Comparison of ENCODE assay signal across 2 cellular contexts in the genomic region with DNA sequence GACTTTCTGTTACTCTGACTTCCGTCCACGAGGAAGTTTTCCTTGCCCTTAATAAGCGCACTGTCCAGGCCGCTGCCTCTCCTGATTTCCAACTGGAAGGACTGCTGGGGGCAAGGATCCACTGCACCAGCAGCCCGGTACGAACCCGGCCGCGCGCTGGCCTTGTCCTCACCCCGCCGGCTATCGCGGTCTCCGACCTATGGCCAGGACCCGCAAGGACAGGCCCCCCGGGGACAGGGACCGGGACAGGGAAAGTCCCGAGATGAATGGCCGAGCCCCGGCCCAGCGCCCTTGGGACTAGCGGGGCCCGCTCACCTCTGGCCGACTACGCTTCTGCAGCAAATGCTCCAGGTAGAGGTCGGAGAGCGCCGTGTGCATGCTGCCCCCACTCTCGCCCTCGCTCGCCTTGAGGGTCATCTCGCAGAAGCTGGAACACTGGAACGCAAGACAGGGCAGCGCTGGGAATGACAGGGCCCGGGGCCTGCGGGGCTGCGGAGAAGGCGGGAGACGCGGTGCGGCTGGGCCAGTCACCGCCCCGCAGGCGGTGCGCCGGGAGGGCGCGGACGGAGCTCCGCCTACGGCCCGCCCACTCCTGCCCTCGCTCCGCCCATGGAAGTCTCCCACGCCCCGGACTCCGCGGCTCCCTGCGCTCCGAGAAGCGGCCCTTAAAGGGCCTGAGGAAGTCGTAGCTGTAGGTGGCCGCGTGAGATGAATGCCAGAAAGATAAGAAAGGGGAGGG.
TF ChIP-seq lines count a peak whose summit lies in the region.

TSS of gene MPP1 (minus strand) at position 529 of the 739 bp plus-strand sequence. CDS start at position 417, 112 bp downstream.

TF ChIP-seq in HEK293, 187 proteins besides CTCF, POLR2A, EP300 and RAD21 (continued from another document and continues in another):
- TF ChIP-seq ZNF280C (tag by site-specific recombination; IDR thresholded peaks at IDR 0.05), result no peak
- TF ChIP-seq, protein P1, sequence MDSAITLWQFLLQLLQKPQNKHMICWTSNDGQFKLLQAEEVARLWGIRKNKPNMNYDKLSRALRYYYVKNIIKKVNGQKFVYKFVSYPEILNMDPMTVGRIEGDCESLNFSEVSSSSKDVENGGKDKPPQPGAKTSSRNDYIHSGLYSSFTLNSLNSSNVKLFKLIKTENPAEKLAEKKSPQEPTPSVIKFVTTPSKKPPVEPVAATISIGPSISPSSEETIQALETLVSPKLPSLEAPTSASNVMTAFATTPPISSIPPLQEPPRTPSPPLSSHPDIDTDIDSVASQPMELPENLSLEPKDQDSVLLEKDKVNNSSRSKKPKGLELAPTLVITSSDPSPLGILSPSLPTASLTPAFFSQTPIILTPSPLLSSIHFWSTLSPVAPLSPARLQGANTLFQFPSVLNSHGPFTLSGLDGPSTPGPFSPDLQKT (IDR thresholded peaks at IDR 0.05; ENCODE audit: borderline replicate concordance, low read depth, low read length), result no peak
- TF ChIP-seq ZFP3 (tag by site-specific recombination; IDR thresholded peaks at IDR 0.05; ENCODE audit: low read depth), result no peak
- no peak for TF ChIP-seq ZNF548 (tag by site-specific recombination; IDR thresholded peaks at IDR 0.05)
- TF ChIP-seq ZNF514 (tag by site-specific recombination; IDR thresholded peaks at IDR 0.05), result no peak
- peak; percentile 58 for TF ChIP-seq ZNF335 (tag by site-specific recombination; conservative IDR thresholded peaks at IDR 0.05)
- no peak for TF ChIP-seq ZNF157 (tag by site-specific recombination; IDR thresholded peaks at IDR 0.05)
- TF ChIP-seq ZNF530 (tag by site-specific recombination; IDR thresholded peaks at IDR 0.05; ENCODE audit: low read depth), result no peak
- TF ChIP-seq ZNF292 (tag by site-specific recombination; IDR thresholded peaks at IDR 0.05; ENCODE audit: borderline replicate concordance, low read depth), result no peak
- TF ChIP-seq ZNF843 (tag by site-specific recombination; IDR thresholded peaks at IDR 0.05), result no peak
- TF ChIP-seq ZNF791 (tag by site-specific recombination; IDR thresholded peaks at IDR 0.05), result no peak
- TF ChIP-seq, protein P2, sequence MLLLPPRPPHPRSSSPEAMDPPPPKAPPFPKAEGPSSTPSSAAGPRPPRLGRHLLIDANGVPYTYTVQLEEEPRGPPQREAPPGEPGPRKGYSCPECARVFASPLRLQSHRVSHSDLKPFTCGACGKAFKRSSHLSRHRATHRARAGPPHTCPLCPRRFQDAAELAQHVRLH (tag by site-specific recombination; IDR thresholded peaks at IDR 0.05), result no peak
- no peak for TF ChIP-seq ZNF449 (tag by site-specific recombination; IDR thresholded peaks at IDR 0.05)
- TF ChIP-seq ZNF555 (tag by site-specific recombination; conservative IDR thresholded peaks at IDR 0.05), result no peak
- TF ChIP-seq ZNF600 (tag by site-specific recombination; IDR thresholded peaks at IDR 0.05), result no peak; the same call in 1 of the 2 replicates
- TF ChIP-seq PRDM1 (tag by site-specific recombination; IDR thresholded peaks at IDR 0.05), result no peak
- peak; percentile 93 for TF ChIP-seq SP3 (tag by site-specific recombination; IDR thresholded peaks at IDR 0.05)
- no peak for TF ChIP-seq OSR2 (tag by site-specific recombination; IDR thresholded peaks at IDR 0.05)
- TF ChIP-seq ZNF239 (tag by site-specific recombination; IDR thresholded peaks at IDR 0.05), result no peak
- TF ChIP-seq SCRT1 (tag by site-specific recombination; IDR thresholded peaks at IDR 0.05; ENCODE audit: borderline replicate concordance), result no peak
- 0 out of 2 replicates have a peak, but pooled peaks have one; percentile 7 for TF ChIP-seq IKZF3 (tag by site-specific recombination; IDR thresholded peaks at IDR 0.05)
- TF ChIP-seq ZNF146 (tag by site-specific recombination; IDR thresholded peaks at IDR 0.05), result no peak
- TF ChIP-seq, protein P3, sequence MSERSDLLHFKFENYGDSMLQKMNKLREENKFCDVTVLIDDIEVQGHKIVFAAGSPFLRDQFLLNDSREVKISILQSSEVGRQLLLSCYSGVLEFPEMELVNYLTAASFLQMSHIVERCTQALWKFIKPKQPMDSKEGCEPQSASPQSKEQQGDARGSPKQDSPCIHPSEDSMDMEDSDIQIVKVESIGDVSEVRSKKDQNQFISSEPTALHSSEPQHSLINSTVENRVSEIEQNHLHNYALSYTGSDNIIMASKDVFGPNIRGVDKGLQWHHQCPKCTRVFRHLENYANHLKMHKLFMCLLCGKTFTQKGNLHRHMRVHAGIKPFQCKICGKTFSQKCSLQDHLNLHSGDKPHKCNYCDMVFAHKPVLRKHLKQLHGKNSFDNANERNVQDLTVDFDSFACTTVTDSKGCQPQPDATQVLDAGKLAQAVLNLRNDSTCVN (tag by site-specific recombination; optimal IDR thresholded peaks at IDR 0.05), result peak; percentile 67
- TF ChIP-seq YY2 (tag by site-specific recombination; IDR thresholded peaks at IDR 0.05), result no peak
- no peak for TF ChIP-seq ZBTB7A (tag by site-specific recombination; IDR thresholded peaks at IDR 0.05; ENCODE audit: low read depth)
- no peak for TF ChIP-seq REPIN1 (tag by site-specific recombination; IDR thresholded peaks at IDR 0.05; ENCODE audit: low read depth)
- TF ChIP-seq ZNF114 (tag by site-specific recombination; IDR thresholded peaks at IDR 0.05), result no peak

TF ChIP-seq in K562, 482 proteins besides CTCF, POLR2A, EP300 and RAD21 (continued from another document and continues in another):
- TF ChIP-seq SOX6 (IDR thresholded peaks at IDR 0.05), result peak; percentile 31; the same call in 1 of the 2 replicates
- peak; percentile 50; the same call in 1 of the 2 replicates for TF ChIP-seq MAX (CRISPR knock-in tag; IDR thresholded peaks at IDR 0.05)
- TF ChIP-seq SUPT5H (IDR thresholded peaks at IDR 0.05), result peak; percentile 71
- TF ChIP-seq SRSF9 (IDR thresholded peaks at IDR 0.05; ENCODE audit: borderline replicate concordance, low read depth, low read length), result no peak
- TF ChIP-seq SRSF3 (IDR thresholded peaks at IDR 0.05; ENCODE audit: insufficient read depth, low read length), result no peak
- TF ChIP-seq E4F1 (CRISPR knock-in tag; IDR thresholded peaks at IDR 0.05; ENCODE audit: borderline replicate concordance), result no peak
- peak; percentile 31; the same call in 1 of the 2 replicates for TF ChIP-seq NFIC (IDR thresholded peaks at IDR 0.05)
- TF ChIP-seq ZNF655 (CRISPR knock-in tag; IDR thresholded peaks at IDR 0.05), result no peak
- no peak for TF ChIP-seq ZHX1 (conservative IDR thresholded peaks at IDR 0.05; ENCODE audit: low read length)
- TF ChIP-seq TCF7L2 (IDR thresholded peaks at IDR 0.05; ENCODE audit: low read depth, low read length), result no peak
- TF ChIP-seq ZSCAN32 (CRISPR knock-in tag; IDR thresholded peaks at IDR 0.05), result no peak
- TF ChIP-seq CEBPZ (IDR thresholded peaks at IDR 0.05; ENCODE audit: borderline replicate concordance, low read depth, low read length), result no peak
- TF ChIP-seq, protein P4, sequence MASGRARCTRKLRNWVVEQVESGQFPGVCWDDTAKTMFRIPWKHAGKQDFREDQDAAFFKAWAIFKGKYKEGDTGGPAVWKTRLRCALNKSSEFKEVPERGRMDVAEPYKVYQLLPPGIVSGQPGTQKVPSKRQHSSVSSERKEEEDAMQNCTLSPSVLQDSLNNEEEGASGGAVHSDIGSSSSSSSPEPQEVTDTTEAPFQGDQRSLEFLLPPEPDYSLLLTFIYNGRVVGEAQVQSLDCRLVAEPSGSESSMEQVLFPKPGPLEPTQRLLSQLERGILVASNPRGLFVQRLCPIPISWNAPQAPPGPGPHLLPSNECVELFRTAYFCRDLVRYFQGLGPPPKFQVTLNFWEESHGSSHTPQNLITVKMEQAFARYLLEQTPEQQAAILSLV (tag; IDR thresholded peaks at IDR 0.05), result no peak
- TF ChIP-seq NR2C1 (IDR thresholded peaks at IDR 0.05), result no peak
- TF ChIP-seq NR2C1 (tag; IDR thresholded peaks at IDR 0.05), result no peak
- TF ChIP-seq ZC3H11A (IDR thresholded peaks at IDR 0.05; ENCODE audit: low read depth, low read length), result no peak
- TF ChIP-seq ZNF766 (CRISPR knock-in tag; conservative IDR thresholded peaks at IDR 0.05), result no peak
